Comparison of ENCODE assay signal across 22 cellular contexts in the genomic region with DNA sequence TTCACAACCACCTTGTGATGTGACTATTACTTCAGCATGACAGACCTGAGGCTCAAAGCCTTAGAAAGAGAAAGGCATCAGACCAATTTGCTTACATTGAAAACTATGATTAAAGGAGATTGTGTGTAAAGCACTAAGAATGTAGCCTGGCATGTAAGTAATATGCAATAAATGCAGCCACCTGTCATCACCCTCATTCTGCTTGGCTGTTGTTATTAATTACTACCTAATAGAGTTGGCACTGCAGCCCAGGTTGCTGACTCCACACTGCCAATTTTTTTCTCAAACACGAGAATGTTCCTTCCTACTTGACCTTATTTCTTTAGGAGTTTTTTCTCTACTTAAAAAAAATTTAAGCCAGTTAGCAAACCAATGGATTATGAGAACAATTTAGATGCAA.
"Had no signal": no experiment of that assay in that cellular context is flagged by ENCODE, and none has a peak within 500 bp of the region (broad histone marks: within the 10 kb centered on the region; RNA-seq: fewer than 3 reads in every experiment).

No MANE protein-coding gene starts in this region.

- H3K4me1 Mint-ChIP-seq: activated B cell treated with CpG ODN at 0.5 μM for 24 hours; activated CD4-positive, alpha-beta T cell treated with anti-CD3 and anti-CD28 coated beads for 36 hours; activated naive CD8-positive, alpha-beta T cell treated with anti-CD3 and anti-CD28 coated beads, Interleukin-2, amount 10 ng/mL, durations not matched to agents 7 days and 5 days; memory B cell had no signal

- DNase-seq: activated B cell treated with CpG ODN at 0.5 μM for 24 hours; activated CD4-positive, alpha-beta T cell treated with anti-CD3 and anti-CD28 coated beads for 36 hours; activated CD4-positive, alpha-beta T cell treated with anti-CD3 and anti-CD28 coated beads, Interleukin-2, amount 50 U/mL, for 4 hours; activated CD8-positive, alpha-beta memory T cell treated with anti-CD3 and anti-CD28 coated beads, Interleukin-2, amount 50 U/mL, for 48 hours; activated naive CD4-positive, alpha-beta T cell treated with Interleukin-2 at 50 U/mL for 16 hours; activated naive CD8-positive, alpha-beta T cell treated with anti-CD3 and anti-CD28 coated beads, Interleukin-2, amount 10 ng/mL, durations not matched to agents 7 days and 5 days; activated T-cell treated with anti-CD3 and anti-CD28 coated beads, Interleukin-2, amount 50 U/mL, for 4 hours; dermis blood vessel endothelial cell; effector CD8-positive, alpha-beta T cell; left cardiac atrium; ovary; psoas muscle; stimulated activated CD4-positive, alpha-beta T cell treated with anti-CD3 and anti-CD28 coated beads, Interleukin-12 subunit alpha, Interleukin-12 subunit beta, amount 100 ng/mL, for 4 hours; stimulated activated CD4-positive, alpha-beta T cell treated with anti-CD3 and anti-CD28 coated beads, Interleukin-4, amount 100 ng/mL, for 4 hours; stimulated activated naive CD8-positive, alpha-beta T cell treated with anti-CD3 and anti-CD28 coated beads, Interleukin-15, Interleukin-2, amounts not matched to agents 100 U/mL and 50 U/mL, for 24 hours; T1000; upper lobe of left lung had no signal

- H3K27me3 Mint-ChIP-seq: activated CD4-positive, alpha-beta T cell treated with anti-CD3 and anti-CD28 coated beads for 36 hours had no signal

- H3K4me1 ChIP-seq: psoas muscle, upper lobe of left lung had no signal

- H3K36me3 Mint-ChIP-seq: activated naive CD8-positive, alpha-beta T cell treated with anti-CD3 and anti-CD28 coated beads, Interleukin-2, amount 10 ng/mL, durations not matched to agents 7 days and 5 days; memory B cell; natural killer cell treated with Interleukin-12 subunit alpha and Interleukin-12 subunit beta and Interleukin-15 and Interleukin-18, amount 100 ng/mL, for 72 hours had no signal

- H3K4me3 ChIP-seq: ovary, psoas muscle, upper lobe of left lung had no signal

- ATAC-seq: activated CD4-positive, alpha-beta T cell treated with anti-CD3 and anti-CD28 coated beads for 36 hours; activated T-cell treated with anti-CD3 and anti-CD28 coated beads, Interleukin-2, amount 50 U/mL, for 4 hours; natural killer cell treated with Interleukin-12 subunit alpha and Interleukin-12 subunit beta and Interleukin-15 and Interleukin-18, amount 100 ng/mL, for 72 hours; psoas muscle; stimulated activated naive CD8-positive, alpha-beta T cell treated with anti-CD3 and anti-CD28 coated beads, Interleukin-15, Interleukin-2, amounts not matched to agents 100 U/mL and 50 U/mL, for 24 hours had no signal

- H3K27ac ChIP-seq: ovary, psoas muscle, upper lobe of left lung had no signal

- H3K27ac Mint-ChIP-seq: activated B cell treated with CpG ODN at 0.5 μM for 24 hours; activated CD4-positive, alpha-beta T cell treated with anti-CD3 and anti-CD28 coated beads for 36 hours; activated naive CD8-positive, alpha-beta T cell treated with anti-CD3 and anti-CD28 coated beads, Interleukin-2, amount 10 ng/mL, durations not matched to agents 7 days and 5 days; activated T-helper 2 cell treated with anti-CD3 and anti-CD28 coated beads, Interferon-gamma antibody, Interleukin-2, Interleukin-4, amounts not matched to agents 10 μg/mL and 5 μg/mL and 100 μg/mL, durations not matched to agents 14 hours and 24 hours and 36 hours; memory B cell; natural killer cell treated with Interleukin-12 subunit alpha and Interleukin-12 subunit beta and Interleukin-15 and Interleukin-18, amount 100 ng/mL, for 72 hours had no signal

- H3K4me3 Mint-ChIP-seq: activated B cell treated with CpG ODN at 0.5 μM for 24 hours; activated CD4-positive, alpha-beta T cell treated with anti-CD3 and anti-CD28 coated beads for 36 hours; activated naive CD8-positive, alpha-beta T cell treated with anti-CD3 and anti-CD28 coated beads, Interleukin-2, amount 10 ng/mL, durations not matched to agents 7 days and 5 days; activated T-cell treated with anti-CD3 and anti-CD28 coated beads, Interleukin-2, amount 50 U/mL, for 4 hours; memory B cell; natural killer cell treated with Interleukin-12 subunit alpha and Interleukin-12 subunit beta and Interleukin-15 and Interleukin-18, amount 100 ng/mL, for 72 hours had no signal

- H3K9me3 ChIP-seq: ovary, psoas muscle, upper lobe of left lung had no signal

- H3K9me3 Mint-ChIP-seq: activated B cell treated with CpG ODN at 0.5 μM for 24 hours; activated naive CD8-positive, alpha-beta T cell treated with anti-CD3 and anti-CD28 coated beads, Interleukin-2, amount 10 ng/mL, durations not matched to agents 7 days and 5 days; activated T-cell treated with anti-CD3 and anti-CD28 coated beads, Interleukin-2, amount 50 U/mL, for 4 hours; activated T-helper 2 cell treated with anti-CD3 and anti-CD28 coated beads, Interferon-gamma antibody, Interleukin-2, Interleukin-4, amounts not matched to agents 10 μg/mL and 5 μg/mL and 100 μg/mL, durations not matched to agents 14 hours and 24 hours and 36 hours; memory B cell; natural killer cell treated with Interleukin-12 subunit alpha and Interleukin-12 subunit beta and Interleukin-15 and Interleukin-18, amount 100 ng/mL, for 72 hours had no signal

- H3K27me3 ChIP-seq: ovary, upper lobe of left lung had no signal

- H3K36me3 ChIP-seq: ovary, upper lobe of left lung had no signal

- FAIRE-seq: frontal cortex, islet of Langerhans had no signal
